In the genomic region with DNA sequence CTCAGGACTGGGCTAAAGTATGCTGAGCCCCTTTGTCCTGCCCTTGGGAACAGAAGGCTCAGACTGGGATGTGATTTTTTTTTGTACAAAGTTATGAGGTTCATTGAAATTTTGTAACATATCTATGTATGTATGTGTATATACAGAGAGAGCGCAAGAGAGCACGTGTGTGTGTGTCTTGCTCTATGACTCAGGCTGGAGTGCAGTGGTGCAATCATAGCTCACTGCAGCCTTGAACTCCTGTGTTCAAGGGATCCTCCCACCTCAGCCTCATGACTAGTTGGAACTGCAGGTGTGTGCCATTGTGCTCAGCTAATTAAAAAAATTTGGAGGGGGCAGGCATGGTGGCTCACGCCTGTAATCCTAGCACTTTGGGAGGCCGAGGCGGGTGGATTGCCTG, we compare ENCODE assay signal across 1 cellular context.
TF ChIP-seq lines count a peak whose summit lies in the region.

No MANE protein-coding gene starts in this region.

TF ChIP-seq in HepG2, 621 proteins besides CTCF, POLR2A, EP300 and RAD21 (continues in another document):
- TF ChIP-seq ZNF678 (CRISPR knock-in tag; IDR thresholded peaks at IDR 0.05) (no peak), RNF2 (conservative IDR thresholded peaks at IDR 0.05; ENCODE audit: low read depth) (no peak), MXD3 (CRISPR knock-in tag; IDR thresholded peaks at IDR 0.05) (no peak), HNRNPH1 (optimal IDR thresholded peaks at IDR 0.05; ENCODE audit: low read depth, low read length) (no peak), TP53 (CRISPR knock-in tag; conservative IDR thresholded peaks at IDR 0.05) (no peak), SIX4 (CRISPR knock-in tag; IDR thresholded peaks at IDR 0.05) (no peak), ZNF775 (CRISPR knock-in tag; IDR thresholded peaks at IDR 0.05; ENCODE audit: borderline replicate concordance) (no peak), MNT (IDR thresholded peaks at IDR 0.05) (peak; percentile 24; the same call in 1 of the 2 replicates), FOXM1 (CRISPR knock-in tag; IDR thresholded peaks at IDR 0.05) (no peak), NFKB2 (CRISPR knock-in tag; IDR thresholded peaks at IDR 0.05; ENCODE audit: borderline replicate concordance) (no peak), BHLHE40 (IDR thresholded peaks at IDR 0.05; ENCODE audit: low read length) (peak; percentile 45; the same call in 1 of the 2 replicates), ZBTB38 (CRISPR knock-in tag; IDR thresholded peaks at IDR 0.05) (no peak), FOXO1 (CRISPR knock-in tag; IDR thresholded peaks at IDR 0.05) (no peak), SRSF4 (IDR thresholded peaks at IDR 0.05; ENCODE audit: low read depth, low read length, poor library complexity, severe bottlenecking) (no peak), TAF15 (IDR thresholded peaks at IDR 0.05; ENCODE audit: low read depth, low read length, poor library complexity, severe bottlenecking) (no peak), SAP130 (CRISPR knock-in tag; IDR thresholded peaks at IDR 0.05; ENCODE audit: low read depth) (peak; percentile 40; the same call in 1 of the 2 replicates), SALL1 (CRISPR knock-in tag; IDR thresholded peaks at IDR 0.05) (0 out of 2 replicates have a peak, but pooled peaks have one; percentile 23), NRL (CRISPR knock-in tag; IDR thresholded peaks at IDR 0.05; ENCODE audit: borderline replicate concordance) (no peak), TEAD3 (CRISPR knock-in tag; optimal IDR thresholded peaks at IDR 0.05; ENCODE audit: borderline replicate concordance) (no peak), ZNF44 (CRISPR knock-in tag; IDR thresholded peaks at IDR 0.05) (no peak), BRF2 (CRISPR knock-in tag; IDR thresholded peaks at IDR 0.05) (no peak), CEBPG (CRISPR knock-in tag; IDR thresholded peaks at IDR 0.05) (peak; percentile 65), ZNF674 (CRISPR knock-in tag; IDR thresholded peaks at IDR 0.05; ENCODE audit: low read depth) (no peak), ZNF205 (CRISPR knock-in tag; IDR thresholded peaks at IDR 0.05) (no peak), SCMH1 (CRISPR knock-in tag; IDR thresholded peaks at IDR 0.05; ENCODE audit: borderline replicate concordance) (no peak), TGIF2 (CRISPR knock-in tag; IDR thresholded peaks at IDR 0.05) (no peak), CEBPB (IDR thresholded peaks at IDR 0.05; ENCODE audit: borderline replicate concordance, low read depth, low read length) (peak; percentile 76), ZFP37 (CRISPR knock-in tag; IDR thresholded peaks at IDR 0.05; ENCODE audit: borderline replicate concordance) (no peak), IRF2 (CRISPR knock-in tag; IDR thresholded peaks at IDR 0.05) (no peak), NR2F6 (IDR thresholded peaks at IDR 0.05) (no peak), NR2F6 (CRISPR knock-in tag; IDR thresholded peaks at IDR 0.05) (no peak), AGO1 (IDR thresholded peaks at IDR 0.05; ENCODE audit: low read depth, low read length, poor library complexity, severe bottlenecking) (no peak), FOSL2 (CRISPR knock-in tag; IDR thresholded peaks at IDR 0.05) (peak; percentile 86), MTA1 (CRISPR knock-in tag; IDR thresholded peaks at IDR 0.05; ENCODE audit: borderline replicate concordance) (no peak), PAF1 (CRISPR knock-in tag; IDR thresholded peaks at IDR 0.05) (no peak), NFYB (CRISPR knock-in tag; IDR thresholded peaks at IDR 0.05) (no peak), ZSCAN20 (CRISPR knock-in tag; IDR thresholded peaks at IDR 0.05; ENCODE audit: borderline replicate concordance) (no peak), NCOA1 (CRISPR knock-in tag; IDR thresholded peaks at IDR 0.05) (no peak), ZSCAN12 (CRISPR knock-in tag; IDR thresholded peaks at IDR 0.05) (no peak), ZBTB21 (CRISPR knock-in tag; IDR thresholded peaks at IDR 0.05) (no peak), MTF2 (CRISPR knock-in tag; IDR thresholded peaks at IDR 0.05; ENCODE audit: borderline replicate concordance) (no peak), ZHX2 (IDR thresholded peaks at IDR 0.05; ENCODE audit: low read depth) (no peak), ZHX2 (CRISPR knock-in tag; IDR thresholded peaks at IDR 0.05; ENCODE audit: borderline replicate concordance) (no peak), SETDB1 (CRISPR knock-in tag; IDR thresholded peaks at IDR 0.05; ENCODE audit: borderline replicate concordance) (no peak), ZFP82 (CRISPR knock-in tag; IDR thresholded peaks at IDR 0.05; ENCODE audit: borderline replicate concordance) (no peak), PITX1 (CRISPR knock-in tag; IDR thresholded peaks at IDR 0.05) (no peak), STAG1 (CRISPR knock-in tag; IDR thresholded peaks at IDR 0.05) (no peak), NFE2 (CRISPR knock-in tag; IDR thresholded peaks at IDR 0.05) (no peak), MXI1 (IDR thresholded peaks at IDR 0.05; ENCODE audit: borderline replicate concordance, low read depth, low read length) (peak; percentile 37; the same call in 1 of the 3 replicates), POLR2AphosphoS5 (IDR thresholded peaks at IDR 0.05; ENCODE audit: low read depth, low read length) (no peak)
- TF ChIP-seq, protein P1, sequence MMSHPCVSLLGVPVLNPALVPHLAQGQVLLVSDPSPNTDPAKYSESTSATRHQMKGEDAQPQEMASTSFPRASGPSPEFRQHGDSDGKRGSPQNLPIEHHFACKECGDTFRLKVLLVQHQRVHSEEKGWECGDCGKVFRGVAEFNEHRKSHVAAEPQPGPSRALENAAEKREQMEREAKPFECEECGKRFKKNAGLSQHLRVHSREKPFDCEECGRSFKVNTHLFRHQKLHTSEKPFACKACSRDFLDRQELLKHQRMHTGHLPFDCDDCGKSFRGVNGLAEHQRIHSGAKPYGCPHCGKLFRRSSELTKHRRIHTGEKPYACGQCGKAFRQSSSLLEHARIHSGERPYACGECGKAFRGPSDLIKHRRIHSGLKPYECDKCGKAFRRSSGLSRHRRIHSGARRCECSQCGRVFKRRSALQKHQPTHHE (CRISPR knock-in tag; IDR thresholded peaks at IDR 0.05; ENCODE audit: borderline replicate concordance), result no peak
- TF ChIP-seq, protein P2, sequence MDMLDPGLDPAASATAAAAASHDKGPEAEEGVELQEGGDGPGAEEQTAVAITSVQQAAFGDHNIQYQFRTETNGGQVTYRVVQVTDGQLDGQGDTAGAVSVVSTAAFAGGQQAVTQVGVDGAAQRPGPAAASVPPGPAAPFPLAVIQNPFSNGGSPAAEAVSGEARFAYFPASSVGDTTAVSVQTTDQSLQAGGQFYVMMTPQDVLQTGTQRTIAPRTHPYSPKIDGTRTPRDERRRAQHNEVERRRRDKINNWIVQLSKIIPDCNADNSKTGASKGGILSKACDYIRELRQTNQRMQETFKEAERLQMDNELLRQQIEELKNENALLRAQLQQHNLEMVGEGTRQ (IDR thresholded peaks at IDR 0.05; ENCODE audit: low read depth, low read length), result no peak
- TF ChIP-seq, protein P2 (CRISPR knock-in tag; IDR thresholded peaks at IDR 0.05; ENCODE audit: borderline replicate concordance), result no peak
- TF ChIP-seq, protein P3, sequence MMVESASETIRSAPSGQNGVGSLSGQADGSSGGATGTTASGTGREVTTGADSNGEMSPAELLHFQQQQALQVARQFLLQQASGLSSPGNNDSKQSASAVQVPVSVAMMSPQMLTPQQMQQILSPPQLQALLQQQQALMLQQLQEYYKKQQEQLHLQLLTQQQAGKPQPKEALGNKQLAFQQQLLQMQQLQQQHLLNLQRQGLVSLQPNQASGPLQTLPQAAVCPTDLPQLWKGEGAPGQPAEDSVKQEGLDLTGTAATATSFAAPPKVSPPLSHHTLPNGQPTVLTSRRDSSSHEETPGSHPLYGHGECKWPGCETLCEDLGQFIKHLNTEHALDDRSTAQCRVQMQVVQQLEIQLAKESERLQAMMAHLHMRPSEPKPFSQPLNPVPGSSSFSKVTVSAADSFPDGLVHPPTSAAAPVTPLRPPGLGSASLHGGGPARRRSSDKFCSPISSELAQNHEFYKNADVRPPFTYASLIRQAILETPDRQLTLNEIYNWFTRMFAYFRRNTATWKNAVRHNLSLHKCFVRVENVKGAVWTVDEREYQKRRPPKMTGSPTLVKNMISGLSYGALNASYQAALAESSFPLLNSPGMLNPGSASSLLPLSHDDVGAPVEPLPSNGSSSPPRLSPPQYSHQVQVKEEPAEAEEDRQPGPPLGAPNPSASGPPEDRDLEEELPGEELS (CRISPR knock-in tag; IDR thresholded peaks at IDR 0.05), result no peak
